ENCODE assay signal across 41 cellular contexts in the genomic region with DNA sequence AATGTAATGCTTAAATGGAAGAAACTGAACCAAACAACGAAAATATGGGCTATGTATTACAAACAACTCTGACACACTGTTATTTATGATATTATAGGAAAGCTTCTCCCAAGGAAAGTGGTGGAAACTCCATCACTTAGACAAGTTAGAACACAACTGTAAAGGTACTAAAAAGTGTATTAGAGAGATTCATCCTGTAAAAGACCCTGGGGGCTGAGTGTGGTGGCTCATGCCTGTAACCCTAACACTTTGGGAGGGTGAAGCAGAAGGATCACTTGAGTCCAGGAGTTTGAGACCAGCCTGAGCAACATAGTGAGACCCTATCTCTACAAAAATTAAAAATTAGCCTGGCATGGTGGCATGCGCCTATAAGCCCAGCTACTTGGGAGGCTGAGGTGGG. TPM values are rescaled to one million over a fixed set of nuclear protein-coding genes. Genes with fewer than 3 reads are reported as not detected.
"Had no signal": no experiment of that assay in that cellular context is flagged by ENCODE, and none has a peak within 500 bp of the region (broad histone marks: within the 10 kb centered on the region; RNA-seq: fewer than 3 reads in every experiment).

No MANE protein-coding gene starts in this region.

- H3K9me3 Mint-ChIP-seq: activated naive CD4-positive, alpha-beta T cell treated with anti-CD3 and anti-CD28 coated beads for 36 hours; activated naive CD4-positive, alpha-beta T cell treated with anti-CD3 and anti-CD28 coated beads, Interleukin-2, amount 10 ng/mL, durations not matched to agents 7 days and 5 days; activated naive CD4-positive, alpha-beta T cell treated with anti-CD3 and anti-CD28 coated beads, Interleukin-2, amount 50 U/mL, for 24 hours; activated naive CD4-positive, alpha-beta T cell treated with anti-CD3 and anti-CD28 coated beads, Interleukin-2, amount 50 U/mL, for 72 hours; activated naive CD8-positive, alpha-beta T cell treated with anti-CD3 and anti-CD28 coated beads for 36 hours; activated naive CD8-positive, alpha-beta T cell treated with anti-CD3 and anti-CD28 coated beads, Interleukin-2, amount 10 ng/mL, durations not matched to agents 7 days and 5 days; activated naive CD8-positive, alpha-beta T cell treated with anti-CD3 and anti-CD28 coated beads, Interleukin-2, amount 50 U/mL, for 24 hours; activated T-cell treated with anti-CD3 and anti-CD28 coated beads, Interleukin-2, amount 50 U/mL, for 24 hours; activated T-cell treated with anti-CD3 and anti-CD28 coated beads, Interleukin-2, amount 50 U/mL, for 4 hours; activated T-cell treated with anti-CD3 and anti-CD28 coated beads, Interleukin-2, amount 50 U/mL, for 72 hours; activated T-helper 1 cell treated with anti-CD3 and anti-CD28 coated beads, Interleukin-12 subunit alpha, Interleukin-12 subunit beta, Interleukin-2, Interleukin-4 antibody, amounts not matched to agents 30 ng/mL and 10 ng/mL and 1 ng/mL, durations not matched to agents 14 hours and 24 hours and 36 hours; activated T-helper 17 cell treated with anti-CD3 and anti-CD28 coated beads, Interleukin-2, amount 50 U/mL, for 72 hours; activated T-helper 2 cell treated with anti-CD3 and anti-CD28 coated beads, Interferon-gamma antibody, Interleukin-2, Interleukin-4, amounts not matched to agents 10 μg/mL and 5 μg/mL and 100 μg/mL, durations not matched to agents 14 hours and 24 hours and 36 hours; central memory CD8-positive, alpha-beta T cell had no signal

- FAIRE-seq: astrocyte, bronchial epithelial cell, colon had no signal

- DNase-seq: activated effector memory CD4-positive, alpha-beta T cell treated with anti-CD3 and anti-CD28 coated beads, Interleukin-2, amount 50 U/mL, for 16 hours; activated effector memory CD4-positive, alpha-beta T cell treated with Interleukin-2 at 50 U/mL for 16 hours; activated gamma-delta T cell; activated gamma-delta T cell treated with Interleukin-2 at 50 U/mL for 16 hours; activated naive CD4-positive, alpha-beta T cell; activated naive CD4-positive, alpha-beta T cell treated with anti-CD3 and anti-CD28 coated beads for 36 hours; activated naive CD4-positive, alpha-beta T cell treated with anti-CD3 and anti-CD28 coated beads, Interleukin-2, amount 10 ng/mL, durations not matched to agents 7 days and 5 days; activated naive CD4-positive, alpha-beta T cell treated with anti-CD3 and anti-CD28 coated beads, Interleukin-2, amount 50 U/mL, for 16 hours; activated naive CD4-positive, alpha-beta T cell treated with Interleukin-2 at 50 U/mL for 16 hours; activated naive CD8-positive, alpha-beta T cell treated with anti-CD3 and anti-CD28 coated beads for 36 hours; activated naive CD8-positive, alpha-beta T cell treated with anti-CD3 and anti-CD28 coated beads, Interleukin-2, amount 10 ng/mL, durations not matched to agents 7 days and 5 days; activated naive CD8-positive, alpha-beta T cell treated with anti-CD3 and anti-CD28 coated beads, Interleukin-2, amount 50 U/mL, for 24 hours; activated T-cell treated with anti-CD3 and anti-CD28 coated beads, Interleukin-2, amount 50 U/mL, for 24 hours; activated T-cell treated with anti-CD3 and anti-CD28 coated beads, Interleukin-2, amount 50 U/mL, for 4 hours; activated T-cell treated with anti-CD3 and anti-CD28 coated beads, Interleukin-2, amount 50 U/mL, for 48 hours; activated T-cell treated with anti-CD3 and anti-CD28 coated beads, Interleukin-2, amount 50 U/mL, for 72 hours; adrenal gland; amniotic stem cell; amygdala; anterior cingulate cortex; aorta; body of pancreas; brain microvascular endothelial cell; caudate nucleus; central memory CD4-positive, alpha-beta T cell; cerebellar nuclear complex had no signal

- H3K27ac ChIP-seq: adrenal gland, ascending aorta, body of pancreas, brain microvascular endothelial cell, breast epithelium, cardiac muscle cell had no signal

- H3K4me1 Mint-ChIP-seq: activated naive CD4-positive, alpha-beta T cell treated with anti-CD3 and anti-CD28 coated beads, Interleukin-2, amount 10 ng/mL, durations not matched to agents 7 days and 5 days; activated naive CD4-positive, alpha-beta T cell treated with anti-CD3 and anti-CD28 coated beads, Interleukin-2, amount 50 U/mL, for 24 hours; activated naive CD8-positive, alpha-beta T cell treated with anti-CD3 and anti-CD28 coated beads for 36 hours; activated naive CD8-positive, alpha-beta T cell treated with anti-CD3 and anti-CD28 coated beads, Interleukin-2, amount 10 ng/mL, durations not matched to agents 7 days and 5 days; activated naive CD8-positive, alpha-beta T cell treated with anti-CD3 and anti-CD28 coated beads, Interleukin-2, amount 50 U/mL, for 24 hours; activated T-helper 17 cell treated with anti-CD3 and anti-CD28 coated beads, Interleukin-2, amount 50 U/mL, for 72 hours; central memory CD8-positive, alpha-beta T cell had no signal

- H3K27me3 ChIP-seq: adrenal gland, ascending aorta, body of pancreas, brain microvascular endothelial cell, breast epithelium, cardiac muscle cell had no signal

- H3K4me3 ChIP-seq: adrenal gland, ascending aorta, body of pancreas, breast epithelium, cardiac muscle cell had no signal

- H3K9me3 ChIP-seq: adrenal gland, ascending aorta, body of pancreas, breast epithelium had no signal

- H3K27me3 Mint-ChIP-seq: activated naive CD4-positive, alpha-beta T cell treated with anti-CD3 and anti-CD28 coated beads, Interleukin-2, amount 50 U/mL, for 24 hours; activated naive CD8-positive, alpha-beta T cell; activated naive CD8-positive, alpha-beta T cell treated with anti-CD3 and anti-CD28 coated beads for 36 hours; activated T-cell treated with anti-CD3 and anti-CD28 coated beads, Interleukin-2, amount 50 U/mL, for 24 hours; activated T-helper 17 cell treated with anti-CD3 and anti-CD28 coated beads, Interleukin-2, amount 50 U/mL, for 72 hours; brain; central memory CD8-positive, alpha-beta T cell had no signal

- H3K36me3 Mint-ChIP-seq: activated naive CD4-positive, alpha-beta T cell treated with anti-CD3 and anti-CD28 coated beads, Interleukin-2, amount 10 ng/mL, durations not matched to agents 7 days and 5 days; activated naive CD4-positive, alpha-beta T cell treated with anti-CD3 and anti-CD28 coated beads, Interleukin-2, amount 50 U/mL, for 24 hours; activated naive CD4-positive, alpha-beta T cell treated with anti-CD3 and anti-CD28 coated beads, Interleukin-2, amount 50 U/mL, for 72 hours; activated naive CD8-positive, alpha-beta T cell; activated naive CD8-positive, alpha-beta T cell treated with anti-CD3 and anti-CD28 coated beads for 36 hours; activated naive CD8-positive, alpha-beta T cell treated with anti-CD3 and anti-CD28 coated beads, Interleukin-2, amount 10 ng/mL, durations not matched to agents 7 days and 5 days; brain had no signal

- H3K27ac Mint-ChIP-seq: activated naive CD4-positive, alpha-beta T cell treated with anti-CD3 and anti-CD28 coated beads for 36 hours; activated naive CD4-positive, alpha-beta T cell treated with anti-CD3 and anti-CD28 coated beads, Interleukin-2, amount 10 ng/mL, durations not matched to agents 7 days and 5 days; activated naive CD4-positive, alpha-beta T cell treated with anti-CD3 and anti-CD28 coated beads, Interleukin-2, amount 50 U/mL, for 24 hours; activated naive CD4-positive, alpha-beta T cell treated with anti-CD3 and anti-CD28 coated beads, Interleukin-2, amount 50 U/mL, for 72 hours; activated naive CD8-positive, alpha-beta T cell; activated naive CD8-positive, alpha-beta T cell treated with anti-CD3 and anti-CD28 coated beads for 36 hours; activated naive CD8-positive, alpha-beta T cell treated with anti-CD3 and anti-CD28 coated beads, Interleukin-2, amount 10 ng/mL, durations not matched to agents 7 days and 5 days; activated naive CD8-positive, alpha-beta T cell treated with anti-CD3 and anti-CD28 coated beads, Interleukin-2, amount 50 U/mL, for 24 hours; activated T-cell treated with anti-CD3 and anti-CD28 coated beads, Interleukin-2, amount 50 U/mL, for 24 hours; activated T-cell treated with anti-CD3 and anti-CD28 coated beads, Interleukin-2, amount 50 U/mL, for 72 hours; activated T-helper 1 cell treated with anti-CD3 and anti-CD28 coated beads, Interleukin-12 subunit alpha, Interleukin-12 subunit beta, Interleukin-2, Interleukin-4 antibody, amounts not matched to agents 30 ng/mL and 10 ng/mL and 1 ng/mL, durations not matched to agents 14 hours and 24 hours and 36 hours; activated T-helper 17 cell treated with anti-CD3 and anti-CD28 coated beads, Interleukin-2, amount 50 U/mL, for 72 hours; activated T-helper 2 cell treated with anti-CD3 and anti-CD28 coated beads, Interferon-gamma antibody, Interleukin-2, Interleukin-4, amounts not matched to agents 10 μg/mL and 5 μg/mL and 100 μg/mL, durations not matched to agents 14 hours and 24 hours and 36 hours; brain had no signal

- H3K4me1 ChIP-seq: adrenal gland, ascending aorta, body of pancreas, breast epithelium had no signal

- ATAC-seq: activated naive CD4-positive, alpha-beta T cell treated with anti-CD3 and anti-CD28 coated beads, Interleukin-2, amount 50 U/mL, for 72 hours; activated naive CD8-positive, alpha-beta T cell treated with anti-CD3 and anti-CD28 coated beads, Interleukin-2, amount 50 U/mL, for 24 hours; activated T-cell treated with anti-CD3 and anti-CD28 coated beads, Interleukin-2, amount 50 U/mL, for 4 hours; activated T-cell treated with anti-CD3 and anti-CD28 coated beads, Interleukin-2, amount 50 U/mL, for 72 hours; activated T-helper 17 cell treated with anti-CD3 and anti-CD28 coated beads, Interleukin-2, amount 50 U/mL, for 72 hours; body of pancreas had no signal

- H3K4me3 Mint-ChIP-seq: activated naive CD4-positive, alpha-beta T cell treated with anti-CD3 and anti-CD28 coated beads for 36 hours; activated naive CD4-positive, alpha-beta T cell treated with anti-CD3 and anti-CD28 coated beads, Interleukin-2, amount 10 ng/mL, durations not matched to agents 7 days and 5 days; activated naive CD4-positive, alpha-beta T cell treated with anti-CD3 and anti-CD28 coated beads, Interleukin-2, amount 50 U/mL, for 24 hours; activated naive CD8-positive, alpha-beta T cell; activated naive CD8-positive, alpha-beta T cell treated with anti-CD3 and anti-CD28 coated beads for 36 hours; activated naive CD8-positive, alpha-beta T cell treated with anti-CD3 and anti-CD28 coated beads, Interleukin-2, amount 10 ng/mL, durations not matched to agents 7 days and 5 days; activated naive CD8-positive, alpha-beta T cell treated with anti-CD3 and anti-CD28 coated beads, Interleukin-2, amount 50 U/mL, for 24 hours; activated T-cell treated with anti-CD3 and anti-CD28 coated beads, Interleukin-2, amount 50 U/mL, for 24 hours; activated T-cell treated with anti-CD3 and anti-CD28 coated beads, Interleukin-2, amount 50 U/mL, for 4 hours; activated T-cell treated with anti-CD3 and anti-CD28 coated beads, Interleukin-2, amount 50 U/mL, for 72 hours; activated T-helper 1 cell treated with anti-CD3 and anti-CD28 coated beads, Interleukin-12 subunit alpha, Interleukin-12 subunit beta, Interleukin-2, Interleukin-4 antibody, amounts not matched to agents 30 ng/mL and 10 ng/mL and 1 ng/mL, durations not matched to agents 14 hours and 24 hours and 36 hours; activated T-helper 17 cell treated with anti-CD3 and anti-CD28 coated beads, Interleukin-2, amount 50 U/mL, for 72 hours; brain; central memory CD8-positive, alpha-beta T cell had no signal

- H3K36me3 ChIP-seq: adrenal gland, ascending aorta, brain microvascular endothelial cell, breast epithelium, cardiac muscle cell had no signal

RNA-seq across cellular contexts. Expression of gene RBP7, which starts 28.3 kb away (rescaled TPM):
- total RNA-seq: activated naive CD4-positive, alpha-beta T cell treated with anti-CD3 and anti-CD28 coated beads for 36 hours; activated naive CD4-positive, alpha-beta T cell treated with anti-CD3 and anti-CD28 coated beads, Interleukin-2, amount 50 U/mL, for 72 hours; activated naive CD8-positive, alpha-beta T cell treated with anti-CD3 and anti-CD28 coated beads for 36 hours; activated T-cell treated with anti-CD3 and anti-CD28 coated beads, Interleukin-2, amount 50 U/mL, for 4 hours; activated T-cell treated with anti-CD3 and anti-CD28 coated beads, Interleukin-2, amount 50 U/mL, for 72 hours; activated T-helper 1 cell treated with anti-CD3 and anti-CD28 coated beads, Interleukin-12 subunit alpha, Interleukin-12 subunit beta, Interleukin-2, Interleukin-4 antibody, amounts not matched to agents 30 ng/mL and 10 ng/mL and 1 ng/mL, durations not matched to agents 14 hours and 24 hours and 36 hours; activated T-helper 17 cell treated with anti-CD3 and anti-CD28 coated beads, Interleukin-2, amount 50 U/mL, for 72 hours; activated T-helper 2 cell treated with anti-CD3 and anti-CD28 coated beads, Interferon-gamma antibody, Interleukin-2, Interleukin-4, amounts not matched to agents 10 μg/mL and 5 μg/mL and 100 μg/mL, durations not matched to agents 14 hours and 24 hours and 36 hours; cerebellum had no signal
